ENCODE assay signal across 14 cellular contexts in genomic region chr3:155138677-155139076, GRCh38. TPM values are rescaled to one million over a fixed set of nuclear protein-coding genes. Genes with fewer than 3 reads are reported as not detected.
DNase-seq lines count a peak whose midpoint lies in the region; FAIRE-seq and TF ChIP-seq lines count a peak whose summit lies in the region.
"Had no signal": no experiment of that assay in that cellular context is flagged by ENCODE, and none has a peak within 500 bp of the region (broad histone marks: within the 10 kb centered on the region; RNA-seq: fewer than 3 reads in every experiment).

No MANE protein-coding gene starts in this region.

- H3K27me3 ChIP-seq in hepatocyte = no peaks in the 10 kb centered on the region
- no peaks in the 10 kb centered on the region for H3K27me3 ChIP-seq in mesendoderm (ENCODE audit: insufficient read depth, low read length, poor library complexity)
- H3K27me3 ChIP-seq in small intestine (ENCODE audit: control insufficient read depth in 2 of 2, insufficient read depth in 2 of 2, low read length in 2 of 2) = no peaks in the 10 kb centered on the region
- H3K27me3 ChIP-seq in CD4-positive, alpha-beta memory T cell (ENCODE audit: insufficient read depth, low read length) = no peaks in the 10 kb centered on the region
- H3K27me3 ChIP-seq: BLaER1 treated with 17β-estradiol and CSF1 and Interleukin-3, amounts not matched to agents 10 nM and 100 nM had no signal

- peaks cover 0 to 6% (median 1%) of the 10 kb centered on the region in 8 donors for H3K9me3 Mint-ChIP-seq in CD4-positive, alpha-beta memory T cell
- H3K9me3 Mint-ChIP-seq: H9 had no signal

- H3K27ac ChIP-seq in hepatocyte (peak overlapping the region; percentile 8), mesendoderm (ENCODE audit: low read depth, low read length) (no peak overlapping the region), small intestine (ENCODE audit: low read depth in 1 of 2, low read length in 1 of 2) (no peak overlapping the region)
- H3K27ac ChIP-seq in CD4-positive, alpha-beta memory T cell (ENCODE audit: low read depth, low read length) = no peak overlapping the region
- H3K27ac ChIP-seq: BLaER1 treated with 17β-estradiol and CSF1 and Interleukin-3, amounts not matched to agents 10 nM and 100 nM had no signal

- FAIRE-seq in small intestine (lab: Jason Lieb, UNC) = no peak
- FAIRE-seq: D721Med had no signal

- H3K56ac ChIP-seq in mesendoderm (ENCODE audit: low read length) = no peak overlapping the region

- H3K4ac ChIP-seq in mesendoderm (ENCODE audit: low read depth, low read length) = no peak overlapping the region

- no peak overlapping the region for H2AFZ ChIP-seq in hepatocyte

- no peak overlapping the region for H3K4me3 ChIP-seq in hepatocyte
- no peak overlapping the region for H3K4me3 ChIP-seq in mesendoderm (ENCODE audit: low read length)
- H3K4me3 ChIP-seq in small intestine (ENCODE audit: low read depth in 1 of 2, low read length in 2 of 2) = no peak overlapping the region
- no peak overlapping the region for H3K4me3 ChIP-seq in CD4-positive, alpha-beta memory T cell (ENCODE audit: low read length in 2 of 2)
- H3K4me3 ChIP-seq: BLaER1 treated with 17β-estradiol and CSF1 and Interleukin-3, amounts not matched to agents 10 nM and 100 nM had no signal

- H3K27me3 Mint-ChIP-seq in CD4-positive, alpha-beta memory T cell = no peaks in the 10 kb centered on the region
- H3K27me3 Mint-ChIP-seq: CD4-positive, alpha-beta T cell had no signal

- H3K27ac Mint-ChIP-seq in CD4-positive, alpha-beta memory T cell = no peak overlapping the region
- H3K27ac Mint-ChIP-seq: CD4-positive, alpha-beta T cell had no signal

- no peaks in the 10 kb centered on the region for H3K79me1 ChIP-seq in mesendoderm (ENCODE audit: low read length)

- H3K18ac ChIP-seq in mesendoderm (ENCODE audit: low read length) = no peak overlapping the region

- H3K9me3 ChIP-seq in hepatocyte (ENCODE audit: low read depth) = no peaks in the 10 kb centered on the region
- no peaks in the 10 kb centered on the region for H3K9me3 ChIP-seq in small intestine (ENCODE audit: control insufficient read depth, low read depth)
- H3K9me3 ChIP-seq in CD4-positive, alpha-beta memory T cell (ENCODE audit: control insufficient read depth in 1 of 2, low read length in 2 of 2) = no peaks in the 10 kb centered on the region

- H4K8ac ChIP-seq in mesendoderm (ENCODE audit: low read depth, low read length) = no peak overlapping the region

- H3K36me3 Mint-ChIP-seq in CD4-positive, alpha-beta memory T cell = no peaks in the 10 kb centered on the region

- no peak for TF ChIP-seq CTCF in hepatocyte (IDR thresholded peaks at IDR 0.05; ENCODE audit: poor library complexity)

- H3K4me2 ChIP-seq in hepatocyte = no peak overlapping the region
- no peak overlapping the region for H3K4me2 ChIP-seq in mesendoderm (ENCODE audit: low read length)
- H3K4me2 ChIP-seq: BLaER1 treated with 17β-estradiol and CSF1 and Interleukin-3, amounts not matched to agents 10 nM and 100 nM had no signal

- DNase-seq in HK-2 (ENCODE audit: unreplicated experiment) (peak; percentile 1), hepatocyte (ENCODE audit: low spot score) (peak; percentile 27), mesendoderm (no peak), small intestine (peak; percentile 93), NCI-H446 (lab: John Stamatoyannopoulos, UW) (no peak), NCI-H748 (lab: John Stamatoyannopoulos, UW; ENCODE audit: unreplicated experiment) (no peak)
- no peak for DNase-seq in CD4-positive, alpha-beta memory T cell
- DNase-seq: ACHN; CD4-positive, alpha-beta T cell; DMS153; GOT3; H9 had no signal

- no peak overlapping the region for H2BK5ac ChIP-seq in mesendoderm (ENCODE audit: low read length)

- H2BK15ac ChIP-seq in mesendoderm (replicated peaks; ENCODE audit: low read depth) = no peak overlapping the region

- H3K4me3 Mint-ChIP-seq in CD4-positive, alpha-beta memory T cell = no peak overlapping the region
- H3K4me3 Mint-ChIP-seq: CD4-positive, alpha-beta T cell; H9 had no signal

- 59% methylated on average over 4 of the region's 4 CpGs for WGBS in hepatocyte (ENCODE audit: low lambda C conversion rate, missing lambda C conversion rate)
- whole genome bisulfite sequencing in mesendoderm (ENCODE audit: extremely low coverage, insufficient coverage, low lambda C conversion rate) = no CpG with 5 or more reads among the region's 4 CpGs
- WGBS in small intestine, 3 donors = 26 to 55% (median 39%) methylated on average over 4 of the region's 4 CpGs

- CTCF ChIA-PET in CD4-positive, alpha-beta memory T cell (lab: Charles Lee; ENCODE audit: partially characterized antibody) = no interaction called here

- peak overlapping the region; percentile 36 for H4K5ac ChIP-seq in mesendoderm (ENCODE audit: low read length)

- no peaks in the 10 kb centered on the region for H3K4me1 Mint-ChIP-seq in CD4-positive, alpha-beta memory T cell
- H3K4me1 Mint-ChIP-seq: H9 had no signal

- H2BK120ac ChIP-seq in mesendoderm (ENCODE audit: low read depth, low read length) = no peak overlapping the region

- H3K23ac ChIP-seq in mesendoderm (ENCODE audit: low read length) = no peak overlapping the region

- H3K9me2 ChIP-seq in hepatocyte (replicated peaks; ENCODE audit: insufficient read depth) = no peaks in the 10 kb centered on the region

- no peaks in the 10 kb centered on the region for H3K4me1 ChIP-seq in hepatocyte (ENCODE audit: insufficient read depth)
- no peaks in the 10 kb centered on the region for H3K4me1 ChIP-seq in mesendoderm (ENCODE audit: control insufficient read depth, low read depth, low read length)
- H3K4me1 ChIP-seq in small intestine (ENCODE audit: control insufficient read depth in 2 of 2, insufficient read depth in 1 of 2, low read depth in 1 of 2, low read length in 1 of 2) = peaks cover 0 to 2% of the 10 kb centered on the region in 2 donors
- no peaks in the 10 kb centered on the region for H3K4me1 ChIP-seq in CD4-positive, alpha-beta memory T cell (ENCODE audit: insufficient read depth, low read length)
- H3K4me1 ChIP-seq: BLaER1 treated with 17β-estradiol and CSF1 and Interleukin-3, amounts not matched to agents 10 nM and 100 nM had no signal

- POLR2A ChIA-PET in CD4-positive, alpha-beta memory T cell (lab: Charles Lee; ENCODE audit: partially characterized antibody) = no interaction called here

- H3K79me2 ChIP-seq in hepatocyte (no peaks in the 10 kb centered on the region), mesendoderm (ENCODE audit: control insufficient read depth, insufficient read depth, low read length) (no peaks in the 10 kb centered on the region)

- H4K20me1 ChIP-seq in hepatocyte (ENCODE audit: insufficient read depth, poor library complexity, severe bottlenecking) = no peaks in the 10 kb centered on the region
- H4K20me1 ChIP-seq: BLaER1 treated with 17β-estradiol and CSF1 and Interleukin-3, amounts not matched to agents 10 nM and 100 nM had no signal

- intact Hi-C loops in CD4-positive, alpha-beta memory T cell (cut with micrococcal nuclease) = no loop called here

- H2AK5ac ChIP-seq in mesendoderm (ENCODE audit: low read length) = no peak overlapping the region

- H3K36me3 ChIP-seq in hepatocyte (replicated peaks; ENCODE audit: insufficient read depth, low read depth) = no peaks in the 10 kb centered on the region
- H3K36me3 ChIP-seq in mesendoderm (ENCODE audit: control insufficient read depth, insufficient read depth, low read length) = no peaks in the 10 kb centered on the region
- H3K36me3 ChIP-seq in small intestine (ENCODE audit: control insufficient read depth in 2 of 2, insufficient read depth in 2 of 2, low read length in 2 of 2) = peaks cover 0 to 7% of the 10 kb centered on the region in 2 donors
- H3K36me3 ChIP-seq in CD4-positive, alpha-beta memory T cell (ENCODE audit: insufficient read depth, low read length) = no peaks in the 10 kb centered on the region

- no peak overlapping the region for H3K9ac ChIP-seq in mesendoderm (ENCODE audit: low read length)
- H3K9ac ChIP-seq: BLaER1 treated with 17β-estradiol and CSF1 and Interleukin-3, amounts not matched to agents 10 nM and 100 nM had no signal

RNA-seq across cellular contexts. Expression of gene MME, which starts 58.6 kb away (rescaled TPM):
- 223 and 250 TPM in 2 replicates for total RNA-seq in hepatocyte
- polyA plus RNA-seq in hepatocyte = 135 TPM in 2 replicates
- 16.9 TPM for polyA plus RNA-seq in mesendoderm (2013, experiment 1 of 2)
- 15.7 TPM for polyA plus RNA-seq in mesendoderm (2013, experiment 2 of 2)
- 100 to 1,000 TPM in 2 of 3 donors, 10 to 100 TPM in 1; 62.1 to 206 (median 122) TPM for polyA plus RNA-seq in small intestine
- under 1 TPM in 1 of 2 experiments, not detected in 1; 0.26 TPM for total RNA-seq in CD4-positive, alpha-beta memory T cell
- polyA plus RNA-seq in CD4-positive, alpha-beta memory T cell = 1 to 10 TPM in 1 of 2 donors, not detected in 1; 2.1 TPM

Comparison
In these comparisons a context has a peak if more than half of its experiments do, and no peak if none do; other contexts are left out.
1. DNase-seq: peak in HK-2 (single experiment), hepatocyte (single experiment) and small intestine (single experiment); none in mesendoderm (single experiment), NCI-H446 (0 of 2), NCI-H748 (single experiment) and CD4-positive, alpha-beta memory T cell (0 of 5).
2. RNA of gene MME, which starts 58.6 kb away (polyA plus RNA-seq): 135 TPM in hepatocyte and 62.1 to 206 TPM in small intestine; 2.1 TPM in CD4-positive, alpha-beta memory T cell; every median in the first group is over 10 times any median in the second.